ENCODE assay signal across 9 cellular contexts in the genomic region with DNA sequence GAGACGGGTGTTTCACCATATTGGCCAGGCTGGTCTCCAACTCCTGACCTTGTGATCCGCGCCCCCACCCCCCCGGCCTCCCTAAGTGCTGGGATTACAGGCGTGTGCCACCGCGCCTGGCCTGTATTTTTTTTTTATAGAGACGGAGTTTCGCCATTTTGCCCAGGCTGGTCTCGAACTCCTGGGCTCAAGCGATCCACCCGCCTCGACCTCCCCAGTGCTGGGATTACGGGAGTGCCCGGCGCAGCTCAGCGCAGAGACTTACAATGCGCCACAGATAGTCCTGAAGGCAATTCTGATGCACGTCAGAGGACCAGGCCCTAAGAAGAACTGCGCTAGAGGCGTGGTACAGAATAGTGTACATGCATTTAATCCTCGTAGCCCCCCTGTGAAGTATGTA. TPM values are rescaled to one million over a fixed set of nuclear protein-coding genes. Genes with fewer than 3 reads are reported as not detected.
A peak's percentile ranks its signal among the peaks of the same experiment; 100 is the strongest.
DNase-seq lines count a peak whose midpoint lies in the region; ATAC-seq, FAIRE-seq and TF ChIP-seq lines count a peak whose summit lies in the region.
"Had no signal": no experiment of that assay in that cellular context is flagged by ENCODE, and none has a peak within 500 bp of the region (broad histone marks: within the 10 kb centered on the region; RNA-seq: fewer than 3 reads in every experiment).

No MANE protein-coding gene starts in this region.

- H3K4me3 Mint-ChIP-seq in chondrocyte (ENCODE audit: unreplicated experiment): peak overlapping the region; percentile 88
- peak overlapping the region; percentile 83 to 97 (median 94) for H3K4me3 Mint-ChIP-seq in naive thymus-derived CD4-positive, alpha-beta T cell

- no peaks in the 10 kb centered on the region for H3K27me3 Mint-ChIP-seq in chondrocyte (ENCODE audit: low read depth)
- H3K27me3 Mint-ChIP-seq in naive thymus-derived CD4-positive, alpha-beta T cell: no peaks in the 10 kb centered on the region

- peaks cover 15% of the 10 kb centered on the region for H3K4me1 Mint-ChIP-seq in chondrocyte (ENCODE audit: low read depth)
- peaks cover 8 to 28% (median 18%) of the 10 kb centered on the region in 7 donors for H3K4me1 Mint-ChIP-seq in naive thymus-derived CD4-positive, alpha-beta T cell

- ATAC-seq in naive thymus-derived CD4-positive, alpha-beta T cell: no peak
- ATAC-seq in HG02885 (IDR thresholded peaks at IDR 0.05; ENCODE audit: poor library complexity, unreplicated experiment): no peak

- POLR2A ChIA-PET in AG04449 (lab: Yijun Ruan, JAX): interaction anchor here (0.6 to 1.0 kb wide), 3 partner anchors 12 to 178 kb away, joined by 3 to 4 read pairs (median 3); a partner anchor contains a TSS
- POLR2A ChIA-PET in naive thymus-derived CD4-positive, alpha-beta T cell (lab: Charles Lee): interaction anchor here (0.9 to 7.3 kb wide), 12 partner anchors 10 to 471 kb away, joined by 3 to 75 read pairs (median 5); a partner anchor contains a TSS

- H3K36me3 Mint-ChIP-seq in chondrocyte (ENCODE audit: low read depth): no peaks in the 10 kb centered on the region
- peaks cover 0 to 4% (median 0%) of the 10 kb centered on the region in 5 donors for H3K36me3 Mint-ChIP-seq in naive thymus-derived CD4-positive, alpha-beta T cell

- no peak for FAIRE-seq in GM19239 (lab: Jason Lieb, UNC)
- FAIRE-seq: TTC549 had no signal

- no peak for DNase-seq in AG04449 (ENCODE audit: low read depth, low spot score)
- no peak for DNase-seq in LNCaP clone FGC (ENCODE audit: low read depth)
- DNase-seq in chondrocyte (ENCODE audit: low spot score): no peak
- no peak for DNase-seq in naive thymus-derived CD4-positive, alpha-beta T cell
- no peak for DNase-seq in Kasumi-1 (lab: John Stamatoyannopoulos, UW)
- no peak for DNase-seq in GM10266 (ENCODE audit: extremely low spot score)
- no peak for DNase-seq in GM19239 (ENCODE audit: insufficient read length, low spot score)

- H3K36me3 ChIP-seq in naive thymus-derived CD4-positive, alpha-beta T cell (ENCODE audit: control insufficient read depth in 2 of 3, insufficient read depth in 3 of 3, low read length in 3 of 3): peaks cover 0 to 6% (median 5%) of the 10 kb centered on the region in 3 experiments

- H3K4me1 ChIP-seq in naive thymus-derived CD4-positive, alpha-beta T cell (ENCODE audit: control insufficient read depth in 2 of 2, insufficient read depth in 2 of 2, low read length in 2 of 2): peaks cover 9 to 15% of the 10 kb centered on the region in 2 donors

- TF ChIP-seq CTCF in AG04449 (IDR thresholded peaks at IDR 0.05; ENCODE audit: insufficient read depth, low read length, missing control alignments) (no peak), LNCaP clone FGC (IDR thresholded peaks at IDR 0.05; ENCODE audit: control insufficient read depth, extremely low read depth, insufficient read depth) (no peak), chondrocyte (IDR thresholded peaks at IDR 0.05) (no peak), GM10266 (IDR thresholded peaks at IDR 0.05; ENCODE audit: control insufficient read depth, insufficient read depth, low read depth, missing control alignments) (no peak)

- H3K4me3 ChIP-seq in AG04449 (ENCODE audit: low read depth, low read length) (peak overlapping the region; percentile 76), LNCaP clone FGC (ENCODE audit: low read depth, low read length) (peak overlapping the region; percentile 75)
- H3K4me3 ChIP-seq in naive thymus-derived CD4-positive, alpha-beta T cell (ENCODE audit: low read length): peak overlapping the region; percentile 92

- no peaks in the 10 kb centered on the region for H3K9me3 ChIP-seq in naive thymus-derived CD4-positive, alpha-beta T cell (ENCODE audit: control insufficient read depth in 2 of 3, low read length in 3 of 3)

- peak overlapping the region; percentile 88 for H3K27ac Mint-ChIP-seq in chondrocyte (ENCODE audit: unreplicated experiment)
- peak overlapping the region; percentile 89 to 98 (median 97) for H3K27ac Mint-ChIP-seq in naive thymus-derived CD4-positive, alpha-beta T cell

- peak overlapping the region; percentile 88 for H3K27ac ChIP-seq in naive thymus-derived CD4-positive, alpha-beta T cell (ENCODE audit: low read depth, low read length)

- H3K9me3 Mint-ChIP-seq in chondrocyte (ENCODE audit: low read depth): no peaks in the 10 kb centered on the region
- no peaks in the 10 kb centered on the region for H3K9me3 Mint-ChIP-seq in naive thymus-derived CD4-positive, alpha-beta T cell

- CTCF ChIA-PET in AG04449 (lab: Yijun Ruan, JAX): interaction anchor here (1.1 to 7.7 kb wide), 6 partner anchors 10 to 248 kb away, joined by 3 to 169 read pairs (median 6); a partner anchor contains a TSS
- CTCF ChIA-PET in naive thymus-derived CD4-positive, alpha-beta T cell (lab: Charles Lee): no interaction called here

- intact Hi-C loops in naive thymus-derived CD4-positive, alpha-beta T cell (cut with micrococcal nuclease): loop anchor here in 1 of 2 donors (5.0 kb wide), 2 partner anchors 178 to 238 kb away; a partner anchor contains a TSS

- no peaks in the 10 kb centered on the region for H3K27me3 ChIP-seq in naive thymus-derived CD4-positive, alpha-beta T cell (ENCODE audit: control insufficient read depth in 2 of 2, insufficient read depth in 2 of 2, low read length in 2 of 2)

RNA-seq across cellular contexts. Expression of a gene that starts 0.6 kb away (rescaled TPM):
- 72.8 to 94.0 TPM (median 73.4 TPM) in 3 replicates for total RNA-seq in chondrocyte
- 100 to 1,000 TPM; 159 to 269 (median 256) TPM for total RNA-seq in naive thymus-derived CD4-positive, alpha-beta T cell
- 100 to 1,000 TPM; 106 to 130 TPM for polyA plus RNA-seq in naive thymus-derived CD4-positive, alpha-beta T cell

RNA-seq across cellular contexts. Expression of a gene that starts 11.4 kb away (rescaled TPM):
- total RNA-seq in chondrocyte: 48.9 to 53.3 TPM (median 50.0 TPM) in 3 replicates
- total RNA-seq in naive thymus-derived CD4-positive, alpha-beta T cell: 10 to 100 TPM; 29.9 to 53.0 (median 49.3) TPM
- polyA plus RNA-seq in naive thymus-derived CD4-positive, alpha-beta T cell: 10 to 100 TPM; 24.2 to 30.9 TPM

RNA-seq across cellular contexts. Expression of a gene that starts 11.6 kb away (rescaled TPM):
- total RNA-seq in chondrocyte: 5.5 to 11.4 TPM (median 6.3 TPM) in 3 replicates
- 10 to 100 TPM in 1 of 5 experiments, 1 to 10 TPM in 1, under 1 TPM in 3; 0.56 to 68.1 (median 0.81) TPM for total RNA-seq in naive thymus-derived CD4-positive, alpha-beta T cell
- polyA plus RNA-seq in naive thymus-derived CD4-positive, alpha-beta T cell: under 1 TPM; 0.31 to 0.47 TPM

RNA-seq across cellular contexts. Expression of a gene that starts 16.2 kb away (rescaled TPM):
- total RNA-seq in chondrocyte: 10.3 to 14.4 TPM (median 10.7 TPM) in 3 replicates
- 10 to 100 TPM; 21.6 to 37.8 (median 30.8) TPM for total RNA-seq in naive thymus-derived CD4-positive, alpha-beta T cell
- polyA plus RNA-seq in naive thymus-derived CD4-positive, alpha-beta T cell: 10 to 100 TPM; 15.0 to 21.1 TPM

RNA-seq across cellular contexts. Expression of a gene that starts 22.1 kb away (rescaled TPM):
- 7.9 to 8.7 TPM (median 7.9 TPM) in 3 replicates for total RNA-seq in chondrocyte
- total RNA-seq in naive thymus-derived CD4-positive, alpha-beta T cell: 10 to 100 TPM in 4 of 5 experiments, 1 to 10 TPM in 1; 9.9 to 18.2 (median 11.3) TPM
- 10 to 100 TPM; 29.9 to 35.6 TPM for polyA plus RNA-seq in naive thymus-derived CD4-positive, alpha-beta T cell
